8 cellular contexts compared by ENCODE assay signal in the genomic region with DNA sequence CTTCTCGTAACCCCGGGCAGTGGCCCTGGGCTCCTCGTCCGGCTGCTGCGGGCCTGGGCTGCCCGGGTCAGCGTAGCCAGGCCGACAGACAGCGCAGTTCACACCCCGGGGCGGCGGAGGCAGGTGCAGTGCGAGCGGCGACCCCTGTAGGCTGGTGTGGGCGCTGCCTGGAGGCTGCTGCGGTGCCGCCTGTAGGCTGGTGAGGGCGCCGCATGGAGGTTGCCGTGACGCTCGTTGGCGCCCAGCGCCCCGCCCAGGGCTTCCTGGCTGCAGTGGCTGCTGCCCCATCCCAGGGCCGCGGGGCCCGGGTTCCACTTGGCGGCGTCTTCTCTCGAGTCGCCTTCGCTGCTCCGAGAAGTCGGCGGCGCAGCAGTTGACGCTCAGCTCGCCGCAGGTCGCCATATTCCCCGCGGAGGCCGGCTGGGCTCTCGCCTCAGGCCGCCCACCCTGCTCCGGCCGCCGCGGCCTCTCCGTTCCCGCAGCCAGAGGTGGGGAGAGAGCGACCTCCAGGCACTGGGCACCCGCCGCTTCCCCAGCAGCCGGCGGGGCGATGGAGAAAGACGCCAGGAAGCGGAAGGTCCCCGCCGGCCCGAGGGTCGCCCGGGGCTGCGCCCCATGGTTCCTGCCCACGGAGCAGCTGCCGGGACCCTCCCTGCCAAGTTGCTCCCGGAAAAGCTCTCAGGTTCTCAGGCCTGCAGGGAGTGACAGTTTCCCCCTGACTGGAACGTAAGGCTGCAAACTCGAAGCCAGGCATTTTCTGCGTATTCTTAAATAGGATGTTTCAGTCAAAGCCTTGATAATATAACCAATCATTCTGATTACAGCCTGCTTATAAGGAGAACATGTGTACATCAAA. TPM values are rescaled to one million over a fixed set of nuclear protein-coding genes. Genes with fewer than 3 reads are reported as not detected.
DNase-seq lines count a peak whose midpoint lies in the region; ATAC-seq, FAIRE-seq and TF ChIP-seq lines count a peak whose summit lies in the region.
"Not testable (repeated sequence)": the region's sequence is repeated elsewhere in the genome, so short reads cannot be mapped to it uniquely, and the experiment has no call there.

A gene (plus strand): TSS at position 256 of the 856 bp plus-strand sequence. CDS start 5,533 bp downstream, outside the sequence.

- H3K27ac ChIP-seq in A549; GM12878 (ENCODE audit: control insufficient read depth, insufficient read depth); lower lobe of right lung: not testable (repeated sequence)

- TF ChIP-seq RAD21 in A549 (conservative IDR thresholded peaks at IDR 0.05 in 1 of 2, IDR thresholded peaks at IDR 0.05 in 1 of 2); GM12878 (IDR thresholded peaks at IDR 0.05; ENCODE audit: insufficient read depth, low read depth, low read length): not testable (repeated sequence)

- no CpG with 5 or more reads among the region's 73 CpGs for WGBS in A549 (ENCODE audit: missing lambda C conversion rate)
- no CpG with 5 or more reads among the region's 73 CpGs for WGBS in GM12878 (ENCODE audit: insufficient coverage, insufficient replicate concordance, low lambda C conversion rate, missing lambda C conversion rate)

- H3K79me2 ChIP-seq in GM12878 (ENCODE audit: control insufficient read depth, insufficient read depth, low read length) = not testable (repeated sequence)

- RAD21 ChIA-PET in GM12878 (lab: Charles Lee; ENCODE audit: unreplicated experiment) = not testable (repeated sequence)

- TF ChIP-seq CTCF in A549 (IDR thresholded peaks at IDR 0.05); GM12878 (IDR thresholded peaks at IDR 0.05 in 2 of 3, conservative IDR thresholded peaks at IDR 0.05 in 1 of 3; ENCODE audit: control insufficient read depth in 2 of 3, extremely low read depth in 1 of 3, insufficient read depth in 1 of 3, low read depth in 3 of 3, low read length in 3 of 3); lower lobe of right lung (IDR thresholded peaks at IDR 0.05): not testable (repeated sequence)

- DNase-seq in A549 (ENCODE audit: low read depth in 1 of 2, low spot score in 1 of 2); HTR-8/SVneo (ENCODE audit: insufficient read length, low spot score); GM12878 (ENCODE audit: low read depth, low spot score); lower lobe of right lung: not testable (repeated sequence)

- not testable (repeated sequence) for H3K4me2 ChIP-seq in A549; GM12878 (ENCODE audit: control insufficient read depth, insufficient read depth)

- intact Hi-C loops in GM12878 (cut with micrococcal nuclease; ENCODE audit: unreplicated experiment); lower lobe of right lung (cut with DNase I): not testable (repeated sequence)

- POLR2A ChIA-PET in A549 (lab: Yijun Ruan, JAX); GM12878 (lab: Charles Lee): not testable (repeated sequence)

- not testable (repeated sequence) for H3K27me3 ChIP-seq in GM12878 (replicated peaks in 1 of 2; ENCODE audit: control insufficient read depth in 2 of 2, insufficient read depth in 2 of 2, low read length in 1 of 2); lower lobe of right lung (ENCODE audit: low read depth)

- CTCF ChIA-PET in A549 (lab: Yijun Ruan, JAX); GM12878 (lab: Yijun Ruan, JAX): not testable (repeated sequence)

- H4K20me1 ChIP-seq in GM12878 (ENCODE audit: control insufficient read depth, insufficient read depth) = not testable (repeated sequence)

- SMC1A ChIA-PET in GM12878 (lab: Charles Lee; ENCODE audit: uncharacterized antibody, unreplicated experiment) = not testable (repeated sequence)

- H3K9me3 ChIP-seq in A549; GM12878 (replicated peaks; ENCODE audit: control insufficient read depth, insufficient read depth, low read length); lower lobe of right lung: not testable (repeated sequence)

- not testable (repeated sequence) for H3K4me1 ChIP-seq in A549; GM12878 (ENCODE audit: control insufficient read depth, insufficient read depth, low read length); lower lobe of right lung

- not testable (repeated sequence) for H3K36me3 ChIP-seq in GM12878 (ENCODE audit: control insufficient read depth in 2 of 2, insufficient read depth in 2 of 2, low read length in 1 of 2); lower lobe of right lung

- TF ChIP-seq POLR2A in A549 (IDR thresholded peaks at IDR 0.05; ENCODE audit: low read length); GM12878 (IDR thresholded peaks at IDR 0.05; ENCODE audit: low read depth, low read length): not testable (repeated sequence)

- not testable (repeated sequence) for H3K9ac ChIP-seq in GM12878 (ENCODE audit: control insufficient read depth, insufficient read depth, low read length)

- H3K4me3 ChIP-seq in A549, GM12878, lower lobe of right lung: not testable (repeated sequence)

- in situ Hi-C loops in GM12878 (cut with MboI) = not testable (repeated sequence)

- FAIRE-seq in A549 (lab: Jason Lieb, UNC) = not testable (repeated sequence)
- peak; percentile 20 for FAIRE-seq in HTR-8/SVneo (lab: Jason Lieb, UNC)
- peak; percentile 95 for FAIRE-seq in GM12878 (lab: Jason Lieb, UNC)

- ATAC-seq in A549 (peak; percentile 99), GM18870 (IDR thresholded peaks at IDR 0.05; ENCODE audit: unreplicated experiment) (peak; percentile 75), GM21381 (IDR thresholded peaks at IDR 0.05; ENCODE audit: unreplicated experiment) (peak; percentile 96), HG02678 (IDR thresholded peaks at IDR 0.05; ENCODE audit: unreplicated experiment) (peak; percentile 98), HG03103 (IDR thresholded peaks at IDR 0.05; ENCODE audit: low read depth, unreplicated experiment) (peak; percentile 95), GM12878 (peak; percentile 99), lower lobe of right lung (peak; percentile 100)

- TF ChIP-seq EP300 in A549 (IDR thresholded peaks at IDR 0.05); GM12878 (IDR thresholded peaks at IDR 0.05; ENCODE audit: borderline replicate concordance in 1 of 2, control insufficient read depth in 1 of 2, low read depth in 2 of 2, low read length in 2 of 2): not testable (repeated sequence)

- not testable (repeated sequence) for H2AFZ ChIP-seq in GM12878 (ENCODE audit: control insufficient read depth, low read depth, low read length)

- not testable (repeated sequence) for BruUV-seq in GM12878 (replicated peaks; lab: Mats Ljungman, UMichigan)

RNA-seq across cellular contexts. Expression of the gene that starts here (rescaled TPM):
- polyA plus RNA-seq in A549 (2011; rRNA removed) (1.3 and 2.5 TPM in 2 replicates), A549 (2017; fragmentation: RNase III; extraction: RNeasy Plus Mini Kit Qiagen cat#74134 plus additional on column Dnase treatment) (0.94 to 2.2 TPM (median 1.3 TPM) in 3 replicates), GM12878 (2011; rRNA removed) (1.3 and 1.8 TPM in 2 replicates), GM12878 (2014; fragmentation: Illumina TruSeq; extraction: Trizol) (0.85 and 1.1 TPM in 2 replicates), GM12878 (2014; fragmentation: Nextera tagmentation; extraction: Ambion mirVana) (under 1 TPM; 0.37 to 0.42 TPM), GM12878 (2014; rRNA removed) (0.72 and 1.2 TPM in 2 replicates), GM12878 (2016; fragmentation: Nextera tagmentation; extraction: Ambion mirVana) (1 to 10 TPM in 1 of 2 experiments, not detected in 1; 1.2 TPM)
- 0.26 and 0.40 TPM in 2 replicates for polyA plus RNA-seq in A549 (2012; cell fraction: cytosol; rRNA removed)
- polyA plus RNA-seq in A549 (2012; cell fraction: nucleus; rRNA removed) = 0.40 and 1.0 TPM in 2 replicates
- polyA minus RNA-seq in A549 (2011; rRNA and poly(A)+ RNA removed) = not detected in 2 replicates
- 1.7 TPM in 2 replicates for total RNA-seq in GM12878 (2013; cell fraction: nucleolus; rRNA removed)
- total RNA-seq in GM12878 (2014; rRNA removed) (0.45 and 0.76 TPM in 2 replicates), GM12878 (2014; rRNA removed; fragmentation: Illumina TruSeq; extraction: Trizol) (1.2 and 1.4 TPM in 2 replicates), GM12878 (2021) (1.4 and 1.6 TPM in 2 replicates), lower lobe of right lung (1.4 TPM)
- polyA plus RNA-seq in GM12878 (2011; ENCODE audit: low read depth) = 0.93 TPM
- 0.10 and 0.25 TPM in 2 replicates for polyA plus RNA-seq in GM12878 (2011; cell fraction: cytosol; rRNA removed)
- 2.4 and 2.5 TPM in 2 replicates for polyA plus RNA-seq in GM12878 (2011; cell fraction: nucleus; rRNA removed)
- polyA plus RNA-seq in GM12878 (2012) = 1.7 and 2.3 TPM in 2 replicates
- not detected in 2 replicates for polyA minus RNA-seq in GM12878 (2011; rRNA and poly(A)+ RNA removed)
- polyA minus RNA-seq in GM12878 (2011; cell fraction: cytosol; rRNA and poly(A)+ RNA removed) = not detected in 2 replicates
- polyA minus RNA-seq in GM12878 (2011; cell fraction: nucleus; rRNA and poly(A)+ RNA removed) = not detected in 2 replicates
